1 cellular context compared by ENCODE assay signal in the genomic region with DNA sequence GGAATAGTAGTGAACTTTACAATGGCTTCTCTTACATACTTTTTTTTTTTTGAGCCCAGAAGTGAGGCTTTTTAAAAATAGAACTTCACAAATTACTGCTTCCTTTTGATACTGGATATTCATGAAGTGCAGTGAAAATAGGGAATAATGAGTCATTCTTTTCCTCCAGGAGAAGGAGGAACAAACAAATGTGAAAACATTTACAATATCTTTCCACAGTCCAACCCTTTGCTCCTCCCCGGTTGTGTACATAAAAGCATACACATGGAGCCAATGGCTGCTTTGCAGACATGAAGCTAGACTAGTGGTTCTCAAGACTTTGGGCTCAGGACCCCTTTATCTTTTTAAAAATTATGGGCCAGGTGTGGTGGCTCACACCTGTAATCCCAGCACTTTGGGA.
TF ChIP-seq lines count a peak whose summit lies in the region.

No MANE protein-coding gene starts in this region.

TF ChIP-seq in HepG2, 621 proteins besides CTCF, POLR2A, EP300 and RAD21 (continued from another document and continues in another):
- TF ChIP-seq, protein P1, sequence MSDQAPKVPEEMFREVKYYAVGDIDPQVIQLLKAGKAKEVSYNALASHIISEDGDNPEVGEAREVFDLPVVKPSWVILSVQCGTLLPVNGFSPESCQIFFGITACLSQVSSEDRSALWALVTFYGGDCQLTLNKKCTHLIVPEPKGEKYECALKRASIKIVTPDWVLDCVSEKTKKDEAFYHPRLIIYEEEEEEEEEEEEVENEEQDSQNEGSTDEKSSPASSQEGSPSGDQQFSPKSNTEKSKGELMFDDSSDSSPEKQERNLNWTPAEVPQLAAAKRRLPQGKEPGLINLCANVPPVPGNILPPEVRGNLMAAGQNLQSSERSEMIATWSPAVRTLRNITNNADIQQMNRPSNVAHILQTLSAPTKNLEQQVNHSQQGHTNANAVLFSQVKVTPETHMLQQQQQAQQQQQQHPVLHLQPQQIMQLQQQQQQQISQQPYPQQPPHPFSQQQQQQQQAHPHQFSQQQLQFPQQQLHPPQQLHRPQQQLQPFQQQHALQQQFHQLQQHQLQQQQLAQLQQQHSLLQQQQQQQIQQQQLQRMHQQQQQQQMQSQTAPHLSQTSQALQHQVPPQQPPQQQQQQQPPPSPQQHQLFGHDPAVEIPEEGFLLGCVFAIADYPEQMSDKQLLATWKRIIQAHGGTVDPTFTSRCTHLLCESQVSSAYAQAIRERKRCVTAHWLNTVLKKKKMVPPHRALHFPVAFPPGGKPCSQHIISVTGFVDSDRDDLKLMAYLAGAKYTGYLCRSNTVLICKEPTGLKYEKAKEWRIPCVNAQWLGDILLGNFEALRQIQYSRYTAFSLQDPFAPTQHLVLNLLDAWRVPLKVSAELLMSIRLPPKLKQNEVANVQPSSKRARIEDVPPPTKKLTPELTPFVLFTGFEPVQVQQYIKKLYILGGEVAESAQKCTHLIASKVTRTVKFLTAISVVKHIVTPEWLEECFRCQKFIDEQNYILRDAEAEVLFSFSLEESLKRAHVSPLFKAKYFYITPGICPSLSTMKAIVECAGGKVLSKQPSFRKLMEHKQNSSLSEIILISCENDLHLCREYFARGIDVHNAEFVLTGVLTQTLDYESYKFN (CRISPR knock-in tag; conservative IDR thresholded peaks at IDR 0.05), result peak; percentile 39
- TF ChIP-seq SOX6 (IDR thresholded peaks at IDR 0.05) (no peak), SOX6 (CRISPR knock-in tag; IDR thresholded peaks at IDR 0.05) (no peak; the same call in 1 of the 2 replicates), EED (CRISPR knock-in tag; IDR thresholded peaks at IDR 0.05) (no peak), HDAC2 (CRISPR knock-in tag; IDR thresholded peaks at IDR 0.05) (0 out of 2 replicates have a peak, but pooled peaks have one; percentile 24), ZHX1 (CRISPR knock-in tag; IDR thresholded peaks at IDR 0.05; ENCODE audit: low read depth) (no peak), SAP130 (CRISPR knock-in tag; IDR thresholded peaks at IDR 0.05; ENCODE audit: low read depth) (peak; percentile 38; the same call in 1 of the 2 replicates), ZXDC (CRISPR knock-in tag; IDR thresholded peaks at IDR 0.05) (no peak), ELF1 (CRISPR knock-in tag; IDR thresholded peaks at IDR 0.05) (no peak), FOXK1 (CRISPR knock-in tag; IDR thresholded peaks at IDR 0.05; ENCODE audit: borderline replicate concordance, low read depth) (0 out of 2 replicates have a peak, but pooled peaks have one; percentile 17), ZNF619 (CRISPR knock-in tag; IDR thresholded peaks at IDR 0.05) (no peak), ZNF512 (CRISPR knock-in tag; IDR thresholded peaks at IDR 0.05) (no peak), ZNF234 (CRISPR knock-in tag; conservative IDR thresholded peaks at IDR 0.05) (no peak), TOPORS (CRISPR knock-in tag; IDR thresholded peaks at IDR 0.05) (no peak), HOMEZ (CRISPR knock-in tag; IDR thresholded peaks at IDR 0.05; ENCODE audit: low read depth) (peak; percentile 80; the same call in 1 of the 2 replicates), ARID5B (CRISPR knock-in tag; IDR thresholded peaks at IDR 0.05) (peak; percentile 41; the same call in 1 of the 2 replicates), SALL2 (CRISPR knock-in tag; IDR thresholded peaks at IDR 0.05) (no peak), ZNF296 (CRISPR knock-in tag; conservative IDR thresholded peaks at IDR 0.05) (no peak), POLR2AphosphoS5 (IDR thresholded peaks at IDR 0.05; ENCODE audit: low read depth, low read length) (no peak), FOXJ3 (CRISPR knock-in tag; IDR thresholded peaks at IDR 0.05; ENCODE audit: borderline replicate concordance) (no peak), RARA (CRISPR knock-in tag; IDR thresholded peaks at IDR 0.05) (0 out of 2 replicates have a peak, but pooled peaks have one; percentile 33), ELF3 (CRISPR knock-in tag; IDR thresholded peaks at IDR 0.05) (peak; percentile 88)
- TF ChIP-seq, protein P2, sequence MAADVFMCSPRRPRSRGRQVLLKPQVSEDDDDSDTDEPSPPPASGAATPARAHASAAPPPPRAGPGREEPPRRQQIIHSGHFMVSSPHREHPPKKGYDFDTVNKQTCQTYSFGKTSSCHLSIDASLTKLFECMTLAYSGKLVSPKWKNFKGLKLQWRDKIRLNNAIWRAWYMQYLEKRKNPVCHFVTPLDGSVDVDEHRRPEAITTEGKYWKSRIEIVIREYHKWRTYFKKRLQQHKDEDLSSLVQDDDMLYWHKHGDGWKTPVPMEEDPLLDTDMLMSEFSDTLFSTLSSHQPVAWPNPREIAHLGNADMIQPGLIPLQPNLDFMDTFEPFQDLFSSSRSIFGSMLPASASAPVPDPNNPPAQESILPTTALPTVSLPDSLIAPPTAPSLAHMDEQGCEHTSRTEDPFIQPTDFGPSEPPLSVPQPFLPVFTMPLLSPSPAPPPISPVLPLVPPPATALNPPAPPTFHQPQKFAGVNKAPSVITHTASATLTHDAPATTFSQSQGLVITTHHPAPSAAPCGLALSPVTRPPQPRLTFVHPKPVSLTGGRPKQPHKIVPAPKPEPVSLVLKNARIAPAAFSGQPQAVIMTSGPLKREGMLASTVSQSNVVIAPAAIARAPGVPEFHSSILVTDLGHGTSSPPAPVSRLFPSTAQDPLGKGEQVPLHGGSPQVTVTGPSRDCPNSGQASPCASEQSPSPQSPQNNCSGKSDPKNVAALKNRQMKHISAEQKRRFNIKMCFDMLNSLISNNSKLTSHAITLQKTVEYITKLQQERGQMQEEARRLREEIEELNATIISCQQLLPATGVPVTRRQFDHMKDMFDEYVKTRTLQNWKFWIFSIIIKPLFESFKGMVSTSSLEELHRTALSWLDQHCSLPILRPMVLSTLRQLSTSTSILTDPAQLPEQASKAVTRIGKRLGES (CRISPR knock-in tag; IDR thresholded peaks at IDR 0.05; ENCODE audit: borderline replicate concordance), result no peak
- TF ChIP-seq, protein P3, sequence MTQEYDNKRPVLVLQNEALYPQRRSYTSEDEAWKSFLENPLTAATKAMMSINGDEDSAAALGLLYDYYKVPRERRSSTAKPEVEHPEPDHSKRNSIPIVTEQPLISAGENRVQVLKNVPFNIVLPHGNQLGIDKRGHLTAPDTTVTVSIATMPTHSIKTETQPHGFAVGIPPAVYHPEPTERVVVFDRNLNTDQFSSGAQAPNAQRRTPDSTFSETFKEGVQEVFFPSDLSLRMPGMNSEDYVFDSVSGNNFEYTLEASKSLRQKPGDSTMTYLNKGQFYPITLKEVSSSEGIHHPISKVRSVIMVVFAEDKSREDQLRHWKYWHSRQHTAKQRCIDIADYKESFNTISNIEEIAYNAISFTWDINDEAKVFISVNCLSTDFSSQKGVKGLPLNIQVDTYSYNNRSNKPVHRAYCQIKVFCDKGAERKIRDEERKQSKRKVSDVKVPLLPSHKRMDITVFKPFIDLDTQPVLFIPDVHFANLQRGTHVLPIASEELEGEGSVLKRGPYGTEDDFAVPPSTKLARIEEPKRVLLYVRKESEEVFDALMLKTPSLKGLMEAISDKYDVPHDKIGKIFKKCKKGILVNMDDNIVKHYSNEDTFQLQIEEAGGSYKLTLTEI (CRISPR knock-in tag; conservative IDR thresholded peaks at IDR 0.05), result no peak
- TF ChIP-seq, protein P4, sequence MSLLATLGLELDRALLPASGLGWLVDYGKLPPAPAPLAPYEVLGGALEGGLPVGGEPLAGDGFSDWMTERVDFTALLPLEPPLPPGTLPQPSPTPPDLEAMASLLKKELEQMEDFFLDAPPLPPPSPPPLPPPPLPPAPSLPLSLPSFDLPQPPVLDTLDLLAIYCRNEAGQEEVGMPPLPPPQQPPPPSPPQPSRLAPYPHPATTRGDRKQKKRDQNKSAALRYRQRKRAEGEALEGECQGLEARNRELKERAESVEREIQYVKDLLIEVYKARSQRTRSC (CRISPR knock-in tag; IDR thresholded peaks at IDR 0.05; ENCODE audit: low read depth), result no peak
